ENCODE assay signal across 20 cellular contexts in genomic region chr9:129440394-129441186, GRCh38.
DNase-seq lines count a peak whose midpoint lies in the region; ATAC-seq and TF ChIP-seq lines count a peak whose summit lies in the region.
"Had no signal": no experiment of that assay in that cellular context is flagged by ENCODE, and none has a peak within 500 bp of the region (broad histone marks: within the 10 kb centered on the region; RNA-seq: fewer than 3 reads in every experiment).

No MANE protein-coding gene starts in this region.

- H3K36me3 Mint-ChIP-seq in T-helper 17 cell (ENCODE audit: low read depth): peaks cover 5% of the 10 kb centered on the region

- H3K4ac ChIP-seq in neuronal stem cell (ENCODE audit: low read length): no peak overlapping the region

- no peaks in the 10 kb centered on the region for H3K9me3 ChIP-seq in DND-41 (ENCODE audit: insufficient read depth, low read length, severe bottlenecking)
- H3K9me3 ChIP-seq in T-helper 17 cell (ENCODE audit: control insufficient read depth, low read length, poor library complexity, severe bottlenecking): no peaks in the 10 kb centered on the region
- peaks cover 0 to 6% of the 10 kb centered on the region in 2 donors for H3K9me3 ChIP-seq in neuronal stem cell (replicated peaks in 1 of 2; ENCODE audit: control insufficient read depth in 2 of 2, insufficient read depth in 1 of 2, low read depth in 1 of 2, low read length in 2 of 2)
- H3K9me3 ChIP-seq in gastrocnemius medialis: no peaks in the 10 kb centered on the region
- H3K9me3 ChIP-seq: SK-N-SH had no signal

- peaks cover 47% of the 10 kb centered on the region for H3K27me3 Mint-ChIP-seq in T-helper 17 cell

- TF ChIP-seq CTCF in DND-41 (IDR thresholded peaks at IDR 0.05; ENCODE audit: borderline replicate concordance, extremely low read depth, low read length, poor library complexity, severe bottlenecking) (no peak), gastrocnemius medialis (IDR thresholded peaks at IDR 0.05 in 4 of 5, conservative IDR thresholded peaks at IDR 0.05 in 1 of 5) (no peak)

- DNase-seq in DND-41 (peak; percentile 26), T-helper 17 cell (no peak), islet precursor cell (peak; percentile 28), neuronal stem cell (ENCODE audit: low spot score) (no peak), gastrocnemius medialis (no peak)
- DNase-seq in activated CD4-positive, alpha-beta T cell treated with anti-CD3 and anti-CD28 coated beads for 1 hour: no peak
- DNase-seq: AML-193; DMS153; GF-D8; NCI-H187; NCI-H2107; NCI-H510A; NCI-H748 treated with DMSO at 0.1 percent for 48 hours; NK-92 treated with Interleukin-12 subunit alpha and Interleukin-12 subunit beta, amount 100 ng/mL, for 24 hours; SK-N-SH had no signal

- no peak overlapping the region for H3K27ac Mint-ChIP-seq in T-helper 17 cell
- H3K27ac Mint-ChIP-seq: GM23338 had no signal

- no CpG with 5 or more reads among the region's 13 CpGs for WGBS in neuronal stem cell (ENCODE audit: extremely low coverage in 2 of 2, insufficient read length in 2 of 2, insufficient replicate concordance in 1 of 2), 2 donors

- H3K79me1 ChIP-seq in neuronal stem cell (ENCODE audit: low read depth, low read length): no peaks in the 10 kb centered on the region

- H3K4me1 Mint-ChIP-seq in T-helper 17 cell: peaks cover 22% of the 10 kb centered on the region

- H3K14ac ChIP-seq in neuronal stem cell (ENCODE audit: low read length): no peak overlapping the region

- H3K4me2 ChIP-seq in DND-41 (ENCODE audit: insufficient read depth, low read length): no peak overlapping the region
- H3K4me2 ChIP-seq in neuronal stem cell (ENCODE audit: insufficient read depth, low read length, poor library complexity, severe bottlenecking): no peak overlapping the region
- H3K4me2 ChIP-seq: GM23338, SK-N-SH had no signal

- no peak overlapping the region for H2AK5ac ChIP-seq in neuronal stem cell (ENCODE audit: low read depth, low read length)

- H2BK12ac ChIP-seq in neuronal stem cell (ENCODE audit: low read length): no peak overlapping the region

- H3K36me3 ChIP-seq in DND-41 (ENCODE audit: insufficient read depth, low read length): no peaks in the 10 kb centered on the region
- H3K36me3 ChIP-seq in neuronal stem cell (replicated peaks in 1 of 2; ENCODE audit: control insufficient read depth in 2 of 2, insufficient read depth in 2 of 2, low read length in 2 of 2): no peaks in the 10 kb centered on the region
- no peaks in the 10 kb centered on the region for H3K36me3 ChIP-seq in gastrocnemius medialis

- peaks cover 19% of the 10 kb centered on the region for H3K27me3 ChIP-seq in DND-41 (ENCODE audit: insufficient read depth, low read length, poor library complexity)
- peaks cover 0 to 34% (median 7%) of the 10 kb centered on the region in 3 experiments for H3K27me3 ChIP-seq in neuronal stem cell (ENCODE audit: control insufficient read depth in 3 of 3, insufficient read depth in 3 of 3, low read depth in 1 of 3, low read length in 3 of 3)
- peaks cover 15 to 27% (median 15%) of the 10 kb centered on the region in 3 donors for H3K27me3 ChIP-seq in gastrocnemius medialis

- H4K91ac ChIP-seq in neuronal stem cell (ENCODE audit: low read depth, low read length, poor library complexity): no peak overlapping the region

- no peak overlapping the region for H2BK5ac ChIP-seq in neuronal stem cell (ENCODE audit: low read length)

- in situ Hi-C loops in gastrocnemius medialis (cut with MboI; ENCODE audit: low sequenced_read_pairs in 4 of 4): no loop called here

- no peak overlapping the region for H2AFZ ChIP-seq in DND-41 (ENCODE audit: low read depth, low read length)
- H2AFZ ChIP-seq in neuronal stem cell (ENCODE audit: low read length): peak overlapping the region; percentile 41
- H2AFZ ChIP-seq: GM23338 had no signal

- ATAC-seq in DND-41 (ENCODE audit: insufficient read depth, low read depth) (peak; percentile 60; the same call in 1 of the 3 replicates), T-helper 17 cell (no peak), HG02973 (IDR thresholded peaks at IDR 0.05; ENCODE audit: unreplicated experiment) (no peak), HG03196 (IDR thresholded peaks at IDR 0.05; ENCODE audit: unreplicated experiment) (no peak), gastrocnemius medialis (no peak)
- ATAC-seq: K562, Right ventricle myocardium inferior had no signal

- no peak overlapping the region for H4K8ac ChIP-seq in neuronal stem cell (ENCODE audit: low read depth, low read length)

- peak overlapping the region; percentile 25 for H3K4me3 Mint-ChIP-seq in T-helper 17 cell
- H3K4me3 Mint-ChIP-seq: GM23338 had no signal

- H3K4me3 ChIP-seq in DND-41 (ENCODE audit: low read depth in 1 of 2, low read length in 2 of 2) (no peak overlapping the region), neuronal stem cell (ENCODE audit: low read length in 2 of 2) (no peak overlapping the region), gastrocnemius medialis (no peak overlapping the region)
- H3K4me3 ChIP-seq: GM23338, K562 had no signal

- H3K23ac ChIP-seq in neuronal stem cell (ENCODE audit: low read depth, low read length, poor library complexity): no peak overlapping the region

- H3K9ac ChIP-seq in DND-41 (ENCODE audit: low read depth, low read length) (no peak overlapping the region), neuronal stem cell (ENCODE audit: low read depth, low read length, poor library complexity) (no peak overlapping the region)
- H3K9ac ChIP-seq: SK-N-SH had no signal

- H2BK120ac ChIP-seq in neuronal stem cell (ENCODE audit: low read depth, low read length): no peak overlapping the region

- H2BK15ac ChIP-seq in neuronal stem cell (ENCODE audit: low read length): no peak overlapping the region

- no peak overlapping the region for H3K18ac ChIP-seq in neuronal stem cell (ENCODE audit: low read length)

- no peaks in the 10 kb centered on the region for H3K79me2 ChIP-seq in DND-41 (ENCODE audit: insufficient read depth, low read length)

- intact Hi-C loops in gastrocnemius medialis (cut with DNase I; ENCODE audit: low total_unique reads): no loop called here

- H3K4me1 ChIP-seq in DND-41 (ENCODE audit: insufficient read depth, low read length) (peaks cover 7% of the 10 kb centered on the region), neuronal stem cell (ENCODE audit: control insufficient read depth in 2 of 2, insufficient read depth in 1 of 2, low read depth in 1 of 2, low read length in 2 of 2) (peaks cover 19 to 26% of the 10 kb centered on the region in 2 donors), gastrocnemius medialis (peaks cover 10% of the 10 kb centered on the region in 2 donors)

- TF ChIP-seq POLR2A in gastrocnemius medialis (IDR thresholded peaks at IDR 0.05): no peak

- H4K20me1 ChIP-seq in DND-41 (ENCODE audit: insufficient read depth, low read length): no peaks in the 10 kb centered on the region

- H3K27ac ChIP-seq in DND-41 (ENCODE audit: low read length) (no peak overlapping the region), neuronal stem cell (replicated peaks; ENCODE audit: low read length) (no peak overlapping the region), gastrocnemius medialis (no peak overlapping the region)

Comparison
In these comparisons a context has a peak if more than half of its experiments do, and no peak if none do; other contexts are left out.
1. DNase-seq: peak in DND-41 (single experiment) and islet precursor cell (single experiment); none in T-helper 17 cell (0 of 3), neuronal stem cell (single experiment), activated CD4-positive, alpha-beta T cell treated with anti-CD3 and anti-CD28 coated beads for 1 hour (single experiment) and gastrocnemius medialis (0 of 2).